ENCODE assay signal across 20 cellular contexts in the genomic region with DNA sequence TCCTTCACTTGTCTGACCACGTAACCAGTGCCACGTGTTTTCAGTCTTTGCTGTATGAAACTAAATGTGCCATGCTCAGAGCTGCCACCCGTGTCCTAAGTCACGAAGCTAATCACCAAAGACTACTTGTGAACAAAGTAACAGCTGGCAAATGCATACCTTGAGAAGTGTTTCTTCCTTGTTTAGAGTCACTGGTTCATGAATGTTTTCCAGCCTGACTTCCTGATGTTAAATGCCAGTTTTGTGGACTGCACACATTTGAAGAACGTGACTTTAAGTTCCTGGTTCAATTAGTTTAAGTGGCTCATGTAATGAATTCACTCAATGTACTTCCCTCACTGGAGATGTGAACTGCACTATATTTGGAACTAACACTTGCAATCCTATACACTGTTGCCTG.
"Had no signal": no experiment of that assay in that cellular context is flagged by ENCODE, and none has a peak within 500 bp of the region (broad histone marks: within the 10 kb centered on the region; RNA-seq: fewer than 3 reads in every experiment).

No MANE protein-coding gene starts in this region.

- H3K27ac ChIP-seq: heart right ventricle, neutrophil, tibial artery, upper lobe of right lung, vagina had no signal

- H3K9me3 Mint-ChIP-seq: dendritic cell treated with granulocyte-macrophage colony-stimulating factor and Interleukin-4, amounts not matched to agents 40 ng/mL and 50 ng/mL, for 4 days; naive thymus-derived CD8-positive, alpha-beta T cell; stimulated activated effector memory CD8-positive, alpha-beta T cell treated with anti-CD3 and anti-CD28 coated beads, Interleukin-12 subunit alpha, Interleukin-12 subunit beta, amount 100 ng/mL, for 72 hours had no signal

- DNase-seq: cerebellar nuclear complex; heart right ventricle; hypothalamus; kidney glomerular epithelial cell; naive thymus-derived CD8-positive, alpha-beta T cell; posterior cingulate gyrus; right cardiac atrium; stimulated activated CD4-positive, alpha-beta T cell treated with anti-CD3 and anti-CD28 coated beads, Interleukin-4, amount 100 ng/mL, for 1 hour; stimulated activated CD8-positive, alpha-beta memory T cell treated with anti-CD3 and anti-CD28 coated beads, Interleukin-4, amount 100 ng/mL, for 48 hours; stimulated activated naive CD8-positive, alpha-beta T cell treated with anti-CD3 and anti-CD28 coated beads, Interleukin-15, Interleukin-2, amounts not matched to agents 100 U/mL and 50 U/mL, for 24 hours; tibial artery; upper lobe of right lung had no signal

- H3K36me3 ChIP-seq: upper lobe of right lung, vagina had no signal

- H3K4me2 ChIP-seq: smooth muscle cell had no signal

- H3K27ac Mint-ChIP-seq: dendritic cell treated with granulocyte-macrophage colony-stimulating factor and Interleukin-4, amounts not matched to agents 40 ng/mL and 50 ng/mL, for 4 days; stimulated activated effector memory CD8-positive, alpha-beta T cell treated with anti-CD3 and anti-CD28 coated beads, Interleukin-12 subunit alpha, Interleukin-12 subunit beta, amount 100 ng/mL, for 72 hours had no signal

- H3K4me1 Mint-ChIP-seq: stimulated activated effector memory CD8-positive, alpha-beta T cell treated with anti-CD3 and anti-CD28 coated beads, Interleukin-12 subunit alpha, Interleukin-12 subunit beta, amount 100 ng/mL, for 72 hours had no signal

- H3K4me3 ChIP-seq: heart right ventricle, smooth muscle cell, tibial artery, upper lobe of right lung, vagina had no signal

- H3K27me3 ChIP-seq: heart right ventricle, neutrophil, tibial artery, upper lobe of right lung, vagina had no signal

- H3K27me3 Mint-ChIP-seq: dendritic cell treated with granulocyte-macrophage colony-stimulating factor and Interleukin-4, amounts not matched to agents 40 ng/mL and 50 ng/mL, for 4 days; naive thymus-derived CD8-positive, alpha-beta T cell had no signal

- ATAC-seq: heart right ventricle; naive thymus-derived CD8-positive, alpha-beta T cell; right cardiac atrium; stimulated activated effector memory CD8-positive, alpha-beta T cell treated with anti-CD3 and anti-CD28 coated beads, Interleukin-12 subunit alpha, Interleukin-12 subunit beta, amount 100 ng/mL, for 72 hours; stimulated activated naive CD8-positive, alpha-beta T cell treated with anti-CD3 and anti-CD28 coated beads, Interleukin-15, Interleukin-2, amounts not matched to agents 100 U/mL and 50 U/mL, for 24 hours; upper lobe of right lung had no signal

- H3K4me1 ChIP-seq: heart right ventricle, tibial artery, upper lobe of right lung, vagina had no signal

- H3K9me3 ChIP-seq: heart right ventricle, neutrophil, tibial artery, upper lobe of right lung, vagina had no signal

- H3K4me3 Mint-ChIP-seq: dendritic cell treated with granulocyte-macrophage colony-stimulating factor and Interleukin-4, amounts not matched to agents 40 ng/mL and 50 ng/mL, for 4 days; naive thymus-derived CD8-positive, alpha-beta T cell; stimulated activated effector memory CD8-positive, alpha-beta T cell treated with anti-CD3 and anti-CD28 coated beads, Interleukin-12 subunit alpha, Interleukin-12 subunit beta, amount 100 ng/mL, for 72 hours had no signal

- FAIRE-seq: colon, frontal cortex, islet of Langerhans had no signal
